Comparison of ENCODE assay signal across 23 cellular contexts in genomic region chr7:108376206-108376605, GRCh38.
DNase-seq lines count a peak whose midpoint lies in the region; TF ChIP-seq lines count a peak whose summit lies in the region.
"Had no signal": no experiment of that assay in that cellular context is flagged by ENCODE, and none has a peak within 500 bp of the region (broad histone marks: within the 10 kb centered on the region; RNA-seq: fewer than 3 reads in every experiment).

No MANE protein-coding gene starts in this region.

- DNase-seq in COLO668 (lab: John Stamatoyannopoulos, UW; ENCODE audit: unreplicated experiment) (peak; percentile 56), DMS53 (lab: John Stamatoyannopoulos, UW) (peak; percentile 92), NCI-H146 treated with DMSO at 0.1 percent for 48 hours (lab: John Stamatoyannopoulos, UW; ENCODE audit: unreplicated experiment) (peak; percentile 65), RPMI8226 (peak; percentile 50), brain microvascular endothelial cell (no peak), Caco-2 (no peak), DMS79 (lab: John Stamatoyannopoulos, UW) (no peak)
- DNase-seq in activated CD4-positive, alpha-beta T cell treated with anti-CD3 and anti-CD28 coated beads, Interleukin-2, amount 50 U/mL, for 1 hour: no peak
- DNase-seq: activated CD4-positive, CD25-positive, alpha-beta regulatory T cell; activated naive CD4-positive, alpha-beta T cell treated with anti-CD3 and anti-CD28 coated beads for 36 hours; activated T-cell treated with anti-CD3 and anti-CD28 coated beads, Interleukin-2, amount 50 U/mL, for 4 hours; CD4-positive, alpha-beta memory T cell; EL; gastrocnemius medialis; mammary epithelial cell; NCI-H187 treated with DMSO at 0.1 percent for 48 hours; retina; spleen; stimulated activated CD4-positive, alpha-beta T cell treated with anti-CD3 and anti-CD28 coated beads, Interleukin-4, amount 100 ng/mL, for 24 hours; T-helper 9 cell; transverse colon had no signal

- H3K36me3 Mint-ChIP-seq in Caco-2 (ENCODE audit: insufficient read depth, unreplicated experiment): no peaks in the 10 kb centered on the region
- H3K36me3 Mint-ChIP-seq: CD4-positive, alpha-beta memory T cell had no signal

- H3K4me3 ChIP-seq in brain microvascular endothelial cell (ENCODE audit: low read depth, low read length) (no peak overlapping the region), Caco-2 (ENCODE audit: low read depth, low read length) (no peak overlapping the region)
- H3K4me3 ChIP-seq: gastrocnemius medialis, spleen, transverse colon had no signal

- no peak overlapping the region for H3K27ac Mint-ChIP-seq in Caco-2 (ENCODE audit: unreplicated experiment)
- H3K27ac Mint-ChIP-seq: activated naive CD4-positive, alpha-beta T cell treated with anti-CD3 and anti-CD28 coated beads for 36 hours; CD4-positive, alpha-beta memory T cell; stimulated activated naive CD8-positive, alpha-beta T cell treated with anti-CD3 and anti-CD28 coated beads, Interleukin-15, Interleukin-2, amounts not matched to agents 100 ng/mL and 50 ng/mL, for 24 hours had no signal

- CTCF ChIA-PET in Caco-2 (lab: Charles Lee): no interaction called here

- H3K4me1 ChIP-seq in Caco-2: no peaks in the 10 kb centered on the region
- H3K4me1 ChIP-seq: gastrocnemius medialis, spleen, transverse colon had no signal

- intact Hi-C loops in Caco-2 (cut with micrococcal nuclease; ENCODE audit: unreplicated experiment): no loop called here

- peaks cover 14% of the 10 kb centered on the region for H3K4me1 Mint-ChIP-seq in Caco-2 (ENCODE audit: low read depth, unreplicated experiment)
- H3K4me1 Mint-ChIP-seq: CD4-positive, alpha-beta memory T cell; central memory CD8-positive, alpha-beta T cell had no signal

- H3K4me3 Mint-ChIP-seq in Caco-2 (ENCODE audit: unreplicated experiment): no peak overlapping the region
- H3K4me3 Mint-ChIP-seq: activated naive CD4-positive, alpha-beta T cell treated with anti-CD3 and anti-CD28 coated beads for 36 hours; activated T-cell treated with anti-CD3 and anti-CD28 coated beads, Interleukin-2, amount 50 U/mL, for 4 hours; CD4-positive, alpha-beta memory T cell; central memory CD8-positive, alpha-beta T cell; stimulated activated naive CD8-positive, alpha-beta T cell treated with anti-CD3 and anti-CD28 coated beads, Interleukin-15, Interleukin-2, amounts not matched to agents 100 ng/mL and 50 ng/mL, for 24 hours had no signal

- no peak overlapping the region for H3K27ac ChIP-seq in brain microvascular endothelial cell
- H3K27ac ChIP-seq: gastrocnemius medialis, spleen, transverse colon had no signal

- H3K27me3 ChIP-seq in brain microvascular endothelial cell (replicated peaks) (no peaks in the 10 kb centered on the region), Caco-2 (replicated peaks; ENCODE audit: control insufficient read depth, insufficient read depth, low read length) (no peaks in the 10 kb centered on the region)
- H3K27me3 ChIP-seq: gastrocnemius medialis, spleen, transverse colon had no signal

- H3K9me3 ChIP-seq in Caco-2: no peaks in the 10 kb centered on the region
- H3K9me3 ChIP-seq: gastrocnemius medialis, transverse colon had no signal

- TF ChIP-seq CTCF in brain microvascular endothelial cell (IDR thresholded peaks at IDR 0.05; ENCODE audit: low read depth, low read length, missing control alignments) (no peak), Caco-2 (IDR thresholded peaks at IDR 0.05; ENCODE audit: insufficient read depth in 1 of 2, low read depth in 1 of 2, low read length in 1 of 2, severe bottlenecking in 1 of 2, unreplicated experiment in 1 of 2) (no peak)

- H3K36me3 ChIP-seq in brain microvascular endothelial cell (replicated peaks) (no peaks in the 10 kb centered on the region), Caco-2 (ENCODE audit: control insufficient read depth, insufficient read depth, low read length) (no peaks in the 10 kb centered on the region)
- H3K36me3 ChIP-seq: gastrocnemius medialis, spleen, transverse colon had no signal

- BruUV-seq in Caco-2 (replicated peaks; lab: Mats Ljungman, UMichigan): no TSS peak

- in situ Hi-C loops in brain microvascular endothelial cell (cut with HindIII; ENCODE audit: low pct_ligation_motif_present, low sequenced_read_pairs): no loop called here

- H3K27me3 Mint-ChIP-seq in Caco-2 (ENCODE audit: insufficient read depth, unreplicated experiment): no peaks in the 10 kb centered on the region
- H3K27me3 Mint-ChIP-seq: stimulated activated naive CD8-positive, alpha-beta T cell treated with anti-CD3 and anti-CD28 coated beads, Interleukin-15, Interleukin-2, amounts not matched to agents 100 ng/mL and 50 ng/mL, for 24 hours had no signal

- no peaks in the 10 kb centered on the region for H3K9me3 Mint-ChIP-seq in Caco-2 (ENCODE audit: unreplicated experiment)
- H3K9me3 Mint-ChIP-seq: activated naive CD4-positive, alpha-beta T cell treated with anti-CD3 and anti-CD28 coated beads for 36 hours; activated T-cell treated with anti-CD3 and anti-CD28 coated beads, Interleukin-2, amount 50 U/mL, for 4 hours; central memory CD8-positive, alpha-beta T cell had no signal

- POLR2A ChIA-PET in Caco-2 (lab: Charles Lee): no interaction called here

Comparison
In these comparisons a context has a peak if more than half of its experiments do, and no peak if none do; other contexts are left out.
1. DNase-seq: peak in COLO668 (single experiment), DMS53 (single experiment), NCI-H146 treated with DMSO at 0.1 percent for 48 hours (single experiment) and RPMI8226 (single experiment); none in activated CD4-positive, alpha-beta T cell treated with anti-CD3 and anti-CD28 coated beads, Interleukin-2, amount 50 U/mL, for 1 hour (single experiment), brain microvascular endothelial cell (single experiment), Caco-2 (0 of 2) and DMS79 (single experiment).